In the genomic region with DNA sequence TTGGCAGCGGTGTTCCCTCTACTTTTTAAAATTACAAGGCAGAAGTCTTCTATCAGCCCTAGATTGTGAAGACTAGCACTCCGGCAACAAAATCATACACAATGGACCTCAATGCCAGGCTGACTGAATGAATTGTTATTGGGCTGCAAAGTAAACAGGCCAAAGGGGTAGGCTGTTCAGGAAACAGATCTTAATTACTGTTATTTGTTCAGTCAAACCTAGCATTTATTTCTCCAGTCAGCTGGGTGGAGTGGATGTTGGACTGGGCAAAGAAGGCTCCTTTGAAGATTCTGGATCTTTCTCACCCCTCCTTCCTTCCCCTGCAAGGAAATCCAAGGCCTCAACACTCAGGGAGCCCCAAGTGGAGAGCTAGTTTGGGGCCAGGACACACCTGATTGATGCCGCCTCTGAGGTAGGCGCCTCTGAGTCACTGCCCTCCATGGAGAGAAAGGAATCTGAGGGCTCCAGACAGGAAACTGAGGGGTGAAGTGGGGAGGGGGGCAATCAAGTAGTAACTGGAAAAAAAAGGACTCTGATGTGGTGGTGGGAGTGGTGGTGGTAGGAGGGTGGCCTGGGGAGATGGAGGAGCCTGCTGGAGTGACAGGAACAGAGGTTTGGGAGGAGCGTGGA, we compare ENCODE assay signal across 11 cellular contexts. TPM values are rescaled to one million over a fixed set of nuclear protein-coding genes. Genes with fewer than 3 reads are reported as not detected.
DNase-seq lines count a peak whose midpoint lies in the region; ATAC-seq and TF ChIP-seq lines count a peak whose summit lies in the region.
"Had no signal": no experiment of that assay in that cellular context is flagged by ENCODE, and none has a peak within 500 bp of the region (broad histone marks: within the 10 kb centered on the region; RNA-seq: fewer than 3 reads in every experiment).

No MANE protein-coding gene starts in this region.

- H3K4me1 ChIP-seq in ectodermal cell (ENCODE audit: control insufficient read depth, insufficient read depth, low read length) (peaks cover 19% of the 10 kb centered on the region), gastrocnemius medialis (peaks cover 15 to 16% of the 10 kb centered on the region in 2 donors)

- H3K9me3 ChIP-seq in ectodermal cell (ENCODE audit: control insufficient read depth, low read length) (no peaks in the 10 kb centered on the region), gastrocnemius medialis (no peaks in the 10 kb centered on the region)

- peak overlapping the region; percentile 59 for H3K27ac Mint-ChIP-seq in activated CD4-positive, alpha-beta memory T cell treated with anti-CD3 and anti-CD28 coated beads for 36 hours
- H3K27ac Mint-ChIP-seq in activated CD4-positive, alpha-beta memory T cell treated with anti-CD3 and anti-CD28 coated beads, Interleukin-2, amount 10 ng/mL, durations not matched to agents 7 days and 5 days = no peak overlapping the region
- H3K27ac Mint-ChIP-seq: memory B cell had no signal

- intact Hi-C loops in activated CD4-positive, alpha-beta memory T cell treated with anti-CD3 and anti-CD28 coated beads for 36 hours (cut with micrococcal nuclease) = no loop called here
- intact Hi-C loops in gastrocnemius medialis (cut with DNase I; ENCODE audit: low total_unique reads) = no loop called here

- no peaks in the 10 kb centered on the region for H3K27me3 ChIP-seq in ectodermal cell (ENCODE audit: control insufficient read depth, insufficient read depth, low read length, poor library complexity, severe bottlenecking)
- no peaks in the 10 kb centered on the region for H3K27me3 ChIP-seq in gastrocnemius medialis
- H3K27me3 ChIP-seq: cardiac muscle cell had no signal

- ATAC-seq in gastrocnemius medialis (no peak), GM21381 (IDR thresholded peaks at IDR 0.05; ENCODE audit: unreplicated experiment) (no peak)

- TF ChIP-seq POLR2A in gastrocnemius medialis (IDR thresholded peaks at IDR 0.05) = no peak

- peak; percentile 25 for DNase-seq in activated CD4-positive, alpha-beta memory T cell treated with anti-CD3 and anti-CD28 coated beads for 36 hours
- no peak for DNase-seq in activated CD4-positive, alpha-beta memory T cell treated with anti-CD3 and anti-CD28 coated beads, Interleukin-2, amount 10 ng/mL, durations not matched to agents 7 days and 5 days
- DNase-seq in NCI-H748 (lab: John Stamatoyannopoulos, UW; ENCODE audit: unreplicated experiment) (peak; percentile 80), renal cortical epithelial cell (ENCODE audit: low read depth) (peak; percentile 21), gastrocnemius medialis (no peak), amniotic stem cell (lab: John Stamatoyannopoulos, UW) (no peak)
- DNase-seq: NCI-H1048 had no signal

- WGBS in ectodermal cell, 2 experiments = 94 to 98% methylated on average over 4 to 5 of the region's 5 CpGs

- peak overlapping the region; percentile 26 for H3K27ac ChIP-seq in ectodermal cell (ENCODE audit: insufficient read depth, low read depth, low read length, poor library complexity, severe bottlenecking)
- no peak overlapping the region for H3K27ac ChIP-seq in gastrocnemius medialis

- H3K36me3 ChIP-seq in ectodermal cell (ENCODE audit: control insufficient read depth, insufficient read depth, low read length) (no peaks in the 10 kb centered on the region), gastrocnemius medialis (no peaks in the 10 kb centered on the region)
- H3K36me3 ChIP-seq: cardiac muscle cell had no signal

- TF ChIP-seq CTCF in gastrocnemius medialis (IDR thresholded peaks at IDR 0.05 in 4 of 5, conservative IDR thresholded peaks at IDR 0.05 in 1 of 5) = no peak

- no peak overlapping the region for H3K4me3 Mint-ChIP-seq in activated CD4-positive, alpha-beta memory T cell treated with anti-CD3 and anti-CD28 coated beads for 36 hours
- no peak overlapping the region for H3K4me3 Mint-ChIP-seq in activated CD4-positive, alpha-beta memory T cell treated with anti-CD3 and anti-CD28 coated beads, Interleukin-2, amount 10 ng/mL, durations not matched to agents 7 days and 5 days
- H3K4me3 Mint-ChIP-seq: memory B cell had no signal

- in situ Hi-C loops in gastrocnemius medialis (cut with MboI; ENCODE audit: low sequenced_read_pairs in 4 of 4) = no loop called here

- no peaks in the 10 kb centered on the region for H3K27me3 Mint-ChIP-seq in activated CD4-positive, alpha-beta memory T cell treated with anti-CD3 and anti-CD28 coated beads for 36 hours
- H3K27me3 Mint-ChIP-seq in activated CD4-positive, alpha-beta memory T cell treated with anti-CD3 and anti-CD28 coated beads, Interleukin-2, amount 10 ng/mL, durations not matched to agents 7 days and 5 days = no peaks in the 10 kb centered on the region
- H3K27me3 Mint-ChIP-seq: memory B cell had no signal

- POLR2A ChIA-PET in activated CD4-positive, alpha-beta memory T cell treated with anti-CD3 and anti-CD28 coated beads for 36 hours (lab: Charles Lee) = interaction anchor here (1.1 kb wide), 1 partner anchor 18 kb away, joined by 3 read pairs; no protein-coding TSS in a partner anchor
- POLR2A ChIA-PET in activated CD4-positive, alpha-beta memory T cell treated with anti-CD3 and anti-CD28 coated beads, Interleukin-2, amount 10 ng/mL, durations not matched to agents 7 days and 5 days (lab: Charles Lee) = interaction anchor here (1.4 to 6.4 kb wide), 3 partner anchors 26 to 36 kb away, joined by 4 to 84 read pairs (median 52); a partner anchor contains a TSS

- peaks cover 15% of the 10 kb centered on the region for H3K36me3 Mint-ChIP-seq in activated CD4-positive, alpha-beta memory T cell treated with anti-CD3 and anti-CD28 coated beads for 36 hours
- H3K36me3 Mint-ChIP-seq in activated CD4-positive, alpha-beta memory T cell treated with anti-CD3 and anti-CD28 coated beads, Interleukin-2, amount 10 ng/mL, durations not matched to agents 7 days and 5 days (ENCODE audit: low read depth) = peaks cover 33% of the 10 kb centered on the region

- H3K4me3 ChIP-seq in ectodermal cell (ENCODE audit: insufficient read depth, low read depth, low read length) (no peak overlapping the region), gastrocnemius medialis (no peak overlapping the region)
- H3K4me3 ChIP-seq: cardiac muscle cell had no signal

- no peaks in the 10 kb centered on the region for H3K9me3 Mint-ChIP-seq in activated CD4-positive, alpha-beta memory T cell treated with anti-CD3 and anti-CD28 coated beads for 36 hours
- no peaks in the 10 kb centered on the region for H3K9me3 Mint-ChIP-seq in activated CD4-positive, alpha-beta memory T cell treated with anti-CD3 and anti-CD28 coated beads, Interleukin-2, amount 10 ng/mL, durations not matched to agents 7 days and 5 days
- H3K9me3 Mint-ChIP-seq: memory B cell had no signal

- CTCF ChIA-PET in activated CD4-positive, alpha-beta memory T cell treated with anti-CD3 and anti-CD28 coated beads for 36 hours (lab: Charles Lee) = no interaction called here
- CTCF ChIA-PET in activated CD4-positive, alpha-beta memory T cell treated with anti-CD3 and anti-CD28 coated beads, Interleukin-2, amount 10 ng/mL, durations not matched to agents 7 days and 5 days (lab: Charles Lee) = no interaction called here

- peaks cover 62% of the 10 kb centered on the region for H3K4me1 Mint-ChIP-seq in activated CD4-positive, alpha-beta memory T cell treated with anti-CD3 and anti-CD28 coated beads for 36 hours (ENCODE audit: low read depth)
- H3K4me1 Mint-ChIP-seq in activated CD4-positive, alpha-beta memory T cell treated with anti-CD3 and anti-CD28 coated beads, Interleukin-2, amount 10 ng/mL, durations not matched to agents 7 days and 5 days = peaks cover 60% of the 10 kb centered on the region

RNA-seq across cellular contexts. Expression of a gene that starts 35.5 kb away (rescaled TPM):
- 10 to 100 TPM; 42.8 to 48.0 TPM for total RNA-seq in activated CD4-positive, alpha-beta memory T cell treated with anti-CD3 and anti-CD28 coated beads for 36 hours
- 10 to 100 TPM; 59.1 to 60.6 TPM for total RNA-seq in activated CD4-positive, alpha-beta memory T cell treated with anti-CD3 and anti-CD28 coated beads, Interleukin-2, amount 10 ng/mL, durations not matched to agents 7 days and 5 days
- 67.1 TPM for polyA plus RNA-seq in ectodermal cell (2013, experiment 1 of 4)
- polyA plus RNA-seq in ectodermal cell (2013, experiment 2 of 4) = 96.2 TPM
- polyA plus RNA-seq in ectodermal cell (2013, experiment 3 of 4) = 53.1 TPM
- 70.1 TPM for polyA plus RNA-seq in ectodermal cell (2013, experiment 4 of 4)
- 8.7 and 23.7 TPM in 2 replicates for total RNA-seq in renal cortical epithelial cell
- 1 to 10 TPM; 1.4 to 5.3 (median 3.0) TPM for total RNA-seq in gastrocnemius medialis

Comparison
In these comparisons a context has a peak if more than half of its experiments do, and no peak if none do; other contexts are left out.
1. DNase-seq: peak in activated CD4-positive, alpha-beta memory T cell treated with anti-CD3 and anti-CD28 coated beads for 36 hours (single experiment), NCI-H748 (single experiment) and renal cortical epithelial cell (single experiment); none in activated CD4-positive, alpha-beta memory T cell treated with anti-CD3 and anti-CD28 coated beads, Interleukin-2, amount 10 ng/mL, durations not matched to agents 7 days and 5 days (single experiment), gastrocnemius medialis (0 of 2) and amniotic stem cell (single experiment).